ENCODE assay signal across 24 cellular contexts in genomic region chr1:44079566-44079965, GRCh38.
"Had no signal": no experiment of that assay in that cellular context is flagged by ENCODE, and none has a peak within 500 bp of the region (broad histone marks: within the 10 kb centered on the region; RNA-seq: fewer than 3 reads in every experiment).

No MANE protein-coding gene starts in this region.

- H3K9me3 Mint-ChIP-seq: stimulated activated effector memory CD8-positive, alpha-beta T cell treated with anti-CD3 and anti-CD28 coated beads, Interleukin-12 subunit alpha, Interleukin-12 subunit beta, amount 100 ng/mL, for 72 hours; stimulated activated memory B cell treated with anti-CD40 and anti-IgM and Interleukin-4, amounts not matched to agents 10 μg/mL and 1 μg/mL and 100 μg/mL, for 72 hours; stimulated activated naive B cell treated with anti-CD40 and anti-IgM and Interleukin-4, amounts not matched to agents 10 μg/mL and 1 μg/mL and 100 μg/mL, for 72 hours; stimulated activated naive CD8-positive, alpha-beta T cell treated with anti-CD3 and anti-CD28 coated beads, Interleukin-15, amount 100 ng/mL, for 72 hours; stimulated activated naive CD8-positive, alpha-beta T cell treated with anti-CD3 and anti-CD28 coated beads, Interleukin-15, Interleukin-2, amounts not matched to agents 100 ng/mL and 50 ng/mL, for 24 hours; type B pancreatic cell had no signal

- H3K4me1 Mint-ChIP-seq: stimulated activated effector memory CD8-positive, alpha-beta T cell treated with anti-CD3 and anti-CD28 coated beads, Interleukin-12 subunit alpha, Interleukin-12 subunit beta, amount 100 ng/mL, for 72 hours; stimulated activated naive CD8-positive, alpha-beta T cell treated with anti-CD3 and anti-CD28 coated beads, Interleukin-15, amount 100 ng/mL, for 72 hours had no signal

- H3K27ac Mint-ChIP-seq: stimulated activated effector memory CD8-positive, alpha-beta T cell treated with anti-CD3 and anti-CD28 coated beads, Interleukin-12 subunit alpha, Interleukin-12 subunit beta, amount 100 ng/mL, for 72 hours; stimulated activated memory B cell treated with anti-CD40 and anti-IgM and Interleukin-4, amounts not matched to agents 10 μg/mL and 1 μg/mL and 100 μg/mL, for 72 hours; stimulated activated naive B cell treated with anti-CD40 and anti-IgM and Interleukin-4, amounts not matched to agents 10 μg/mL and 1 μg/mL and 100 μg/mL, for 72 hours; stimulated activated naive CD8-positive, alpha-beta T cell treated with anti-CD3 and anti-CD28 coated beads, Interleukin-15, Interleukin-2, amounts not matched to agents 100 ng/mL and 50 ng/mL, for 24 hours; type B pancreatic cell had no signal

- H3K4me3 Mint-ChIP-seq: stimulated activated effector memory CD8-positive, alpha-beta T cell treated with anti-CD3 and anti-CD28 coated beads, Interleukin-12 subunit alpha, Interleukin-12 subunit beta, amount 100 ng/mL, for 72 hours; stimulated activated memory B cell treated with anti-CD40 and anti-IgM and Interleukin-4, amounts not matched to agents 10 μg/mL and 1 μg/mL and 100 μg/mL, for 72 hours; stimulated activated naive B cell treated with anti-CD40 and anti-IgM and Interleukin-4, amounts not matched to agents 10 μg/mL and 1 μg/mL and 100 μg/mL, for 72 hours; stimulated activated naive CD8-positive, alpha-beta T cell treated with anti-CD3 and anti-CD28 coated beads, Interleukin-15, amount 100 ng/mL, for 72 hours; stimulated activated naive CD8-positive, alpha-beta T cell treated with anti-CD3 and anti-CD28 coated beads, Interleukin-15, Interleukin-2, amounts not matched to agents 100 ng/mL and 50 ng/mL, for 24 hours; type B pancreatic cell had no signal

- H3K36me3 Mint-ChIP-seq: stimulated activated effector memory CD8-positive, alpha-beta T cell treated with anti-CD3 and anti-CD28 coated beads, Interleukin-12 subunit alpha, Interleukin-12 subunit beta, amount 100 ng/mL, for 72 hours; stimulated activated memory B cell treated with anti-CD40 and anti-IgM and Interleukin-4, amounts not matched to agents 10 μg/mL and 1 μg/mL and 100 μg/mL, for 72 hours; stimulated activated naive B cell treated with anti-CD40 and anti-IgM and Interleukin-4, amounts not matched to agents 10 μg/mL and 1 μg/mL and 100 μg/mL, for 72 hours; type B pancreatic cell had no signal

- DNase-seq: stimulated activated CD4-positive, alpha-beta T cell treated with anti-CD3 and anti-CD28 coated beads, Interleukin-2, amount 100 ng/mL, for 48 hours; stimulated activated CD4-positive, alpha-beta T cell treated with anti-CD3 and anti-CD28 coated beads, Interleukin-4, amount 100 ng/mL, for 1 hour; stimulated activated CD4-positive, alpha-beta T cell treated with anti-CD3 and anti-CD28 coated beads, Interleukin-4, amount 100 ng/mL, for 24 hours; stimulated activated CD4-positive, alpha-beta T cell treated with anti-CD3 and anti-CD28 coated beads, Interleukin-4, amount 100 ng/mL, for 4 hours; stimulated activated CD8-positive, alpha-beta memory T cell treated with anti-CD3 and anti-CD28 coated beads, Interleukin-4, amount 100 ng/mL, for 48 hours; stimulated activated naive B cell treated with anti-CD40 and anti-IgM and Interleukin-4, amounts not matched to agents 10 μg/mL and 1 μg/mL and 100 μg/mL, for 72 hours; stimulated activated naive CD4-positive, alpha-beta T cell; stimulated activated naive CD4-positive, alpha-beta T cell treated with Interleukin-2 at 50 U/mL for 16 hours; stimulated activated naive CD8-positive, alpha-beta T cell treated with anti-CD3 and anti-CD28 coated beads, Interleukin-15, amount 100 ng/mL, for 72 hours; stimulated activated naive CD8-positive, alpha-beta T cell treated with anti-CD3 and anti-CD28 coated beads, Interleukin-15, Interleukin-2, amounts not matched to agents 100 U/mL and 50 U/mL, for 24 hours; stomach; substantia nigra; testis; thyroid gland; tibial artery; transverse colon; trophoblast cell; upper lobe of left lung; upper lobe of right lung; uterus had no signal
